Comparison of ENCODE assay signal across 24 cellular contexts in the genomic region with DNA sequence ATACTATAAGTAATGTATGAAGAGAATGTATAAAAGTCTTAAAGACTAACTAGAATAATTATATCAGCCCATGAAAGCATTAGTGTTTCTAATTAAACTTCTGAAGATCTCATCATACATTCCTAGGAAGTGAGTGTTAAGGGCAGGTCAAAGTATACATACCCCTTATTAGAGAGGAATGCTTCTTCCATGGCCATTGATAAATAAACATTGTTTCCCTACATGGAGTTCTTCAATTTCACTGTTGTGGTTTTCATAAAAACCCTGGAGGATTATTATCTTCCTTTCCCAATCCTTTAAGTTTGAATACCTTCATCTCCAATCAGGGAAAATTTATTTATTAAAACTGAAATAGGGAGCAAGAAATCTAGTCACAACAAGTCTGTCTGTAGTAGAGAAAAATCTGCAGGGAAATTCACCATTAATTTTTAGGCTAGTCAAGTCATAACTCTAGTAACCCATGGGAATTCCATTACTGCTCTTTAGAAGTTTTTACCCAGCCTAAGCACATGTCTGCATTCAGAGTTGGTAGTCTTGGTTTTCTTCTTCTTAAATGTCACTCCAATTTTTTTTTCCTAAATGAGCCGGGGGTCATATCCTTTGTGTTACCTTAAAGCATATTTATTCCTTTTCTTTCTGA.
DNase-seq lines count a peak whose midpoint lies in the region; ATAC-seq, FAIRE-seq and TF ChIP-seq lines count a peak whose summit lies in the region.
"Had no signal": no experiment of that assay in that cellular context is flagged by ENCODE, and none has a peak within 500 bp of the region (broad histone marks: within the 10 kb centered on the region; RNA-seq: fewer than 3 reads in every experiment).

No MANE protein-coding gene starts in this region.

- H3K4me3 ChIP-seq in endothelial cell of umbilical vein (replicated peaks in 1 of 3; ENCODE audit: insufficient read depth in 1 of 3, low read depth in 1 of 3, low read length in 3 of 3) (no peak overlapping the region), pancreas (no peak overlapping the region)
- H3K4me3 ChIP-seq: BLaER1 treated with 17β-estradiol and CSF1 and Interleukin-3, amounts not matched to agents 10 nM and 100 nM; colonic mucosa; gastrocnemius medialis; sigmoid colon; SK-N-MC had no signal

- no peaks in the 10 kb centered on the region for H4K20me1 ChIP-seq in endothelial cell of umbilical vein (replicated peaks; ENCODE audit: control insufficient read depth, extremely low read depth, insufficient read depth, low read length)
- H4K20me1 ChIP-seq: BLaER1 treated with 17β-estradiol and CSF1 and Interleukin-3, amounts not matched to agents 10 nM and 100 nM had no signal

- H3K9me3 ChIP-seq in endothelial cell of umbilical vein (replicated peaks; ENCODE audit: control insufficient read depth, insufficient read depth, low read length) (no peaks in the 10 kb centered on the region), pancreas (no peaks in the 10 kb centered on the region)
- H3K9me3 ChIP-seq: colonic mucosa, gastrocnemius medialis, neutrophil had no signal

- H3K36me3 ChIP-seq in endothelial cell of umbilical vein (ENCODE audit: control insufficient read depth in 2 of 2, extremely low read depth in 1 of 2, insufficient read depth in 2 of 2, low read length in 2 of 2) = no peaks in the 10 kb centered on the region
- H3K36me3 ChIP-seq in pancreas = no peaks in the 10 kb centered on the region
- H3K36me3 ChIP-seq: BLaER1 treated with 17β-estradiol and CSF1 and Interleukin-3, amounts not matched to agents 10 nM and 100 nM; colonic mucosa; gastrocnemius medialis; neutrophil; sigmoid colon had no signal

- TF ChIP-seq CTCF in endothelial cell of umbilical vein (IDR thresholded peaks at IDR 0.05; ENCODE audit: extremely low read depth in 1 of 2, insufficient read depth in 1 of 2, low read depth in 1 of 2, low read length in 2 of 2) (no peak), pancreas (IDR thresholded peaks at IDR 0.05) (no peak)

- peak overlapping the region; percentile 72 for H3K9ac ChIP-seq in endothelial cell of umbilical vein (replicated peaks; ENCODE audit: extremely low read depth, insufficient read depth, low read length)
- H3K9ac ChIP-seq: BLaER1 treated with 17β-estradiol and CSF1 and Interleukin-3, amounts not matched to agents 10 nM and 100 nM had no signal

- DNase-seq in EH (ENCODE audit: low read depth) (peak; percentile 96), RCC 7860 (ENCODE audit: low spot score) (peak; percentile 23), endothelial cell of umbilical vein (ENCODE audit: low read depth, low spot score) (peak; percentile 55), non-pigmented ciliary epithelial cell (ENCODE audit: low read depth) (peak; percentile 60), pancreas (no peak)
- no peak for DNase-seq in stimulated activated CD4-positive, alpha-beta T cell treated with anti-CD3 and anti-CD28 coated beads, Interleukin-15, amount 100 ng/mL, for 24 hours
- no peak for DNase-seq in activated T-helper 2 cell treated with anti-CD3 and anti-CD28 coated beads, Interferon-gamma antibody, Interleukin-2, Interleukin-4, amounts not matched to agents 10 μg/mL and 5 μg/mL and 100 μg/mL, durations not matched to agents 14 hours and 24 hours and 36 hours (ENCODE audit: low spot score)
- DNase-seq: activated CD4-positive, alpha-beta T cell treated with anti-CD3 and anti-CD28 coated beads, Interleukin-2, amount 50 U/mL, for 48 hours; activated T-cell treated with anti-CD3 and anti-CD28 coated beads, Interleukin-2, amount 50 U/mL, for 48 hours; colonic mucosa; DMS153; gastrocnemius medialis; H9; KG1; mesendoderm; NCI-H1417; NCI-H345; sigmoid colon; stimulated activated naive B cell treated with anti-CD40 and anti-IgM and Interleukin-4, amounts not matched to agents 10 μg/mL and 1 μg/mL and 100 μg/mL, for 72 hours; trophoblast cell had no signal

- H3K4me1 ChIP-seq in endothelial cell of umbilical vein (ENCODE audit: control insufficient read depth, extremely low read depth, insufficient read depth, low read length) = peaks cover 73% of the 10 kb centered on the region
- H3K4me1 ChIP-seq in pancreas = no peaks in the 10 kb centered on the region
- H3K4me1 ChIP-seq: colonic mucosa, gastrocnemius medialis, sigmoid colon had no signal

- ATAC-seq in pancreas = no peak
- no peak for ATAC-seq in HG02642 (IDR thresholded peaks at IDR 0.05; ENCODE audit: poor library complexity, unreplicated experiment)
- ATAC-seq: gastrocnemius medialis had no signal

- POLR2A ChIA-PET in endothelial cell of umbilical vein (lab: Charles Lee) = no interaction called here

- CTCF ChIA-PET in endothelial cell of umbilical vein (lab: Charles Lee) = interaction anchor here (1.4 to 1.6 kb wide), 2 partner anchors 78 to 299 kb away, joined by 5 to 8 read pairs; no protein-coding TSS in a partner anchor

- H3K27me3 ChIP-seq in endothelial cell of umbilical vein (ENCODE audit: control insufficient read depth in 2 of 2, insufficient read depth in 2 of 2, low read length in 2 of 2) = no peaks in the 10 kb centered on the region
- H3K27me3 ChIP-seq in pancreas = no peaks in the 10 kb centered on the region
- H3K27me3 ChIP-seq: BLaER1 treated with 17β-estradiol and CSF1 and Interleukin-3, amounts not matched to agents 10 nM and 100 nM; colonic mucosa; gastrocnemius medialis; neutrophil; sigmoid colon had no signal

- dilution Hi-C loops in endothelial cell of umbilical vein (cut with MboI; ENCODE audit: extremely low pct_ligation_motif_present, low sequenced_read_pairs) = no loop called here

- FAIRE-seq in RCC 7860 (lab: Jason Lieb, UNC) (peak; percentile 8), endothelial cell of umbilical vein (lab: Jason Lieb, UNC) (peak; percentile 53), pancreas (lab: Jason Lieb, UNC) (no peak)

- peaks cover 11% of the 10 kb centered on the region for H3K9me3 Mint-ChIP-seq in activated T-helper 2 cell treated with anti-CD3 and anti-CD28 coated beads, Interferon-gamma antibody, Interleukin-2, Interleukin-4, amounts not matched to agents 10 μg/mL and 5 μg/mL and 100 μg/mL, durations not matched to agents 14 hours and 24 hours and 36 hours

- H3K9me1 ChIP-seq in endothelial cell of umbilical vein (replicated peaks; ENCODE audit: control insufficient read depth, extremely low read depth, insufficient read depth, low read length) = no peaks in the 10 kb centered on the region

- no peak overlapping the region for H2AFZ ChIP-seq in endothelial cell of umbilical vein (ENCODE audit: low read depth, low read length)

- H3K27ac ChIP-seq in endothelial cell of umbilical vein (ENCODE audit: insufficient read depth, low read depth, low read length) (peak overlapping the region; percentile 88), pancreas (no peak overlapping the region)
- H3K27ac ChIP-seq: BLaER1 treated with 17β-estradiol and CSF1 and Interleukin-3, amounts not matched to agents 10 nM and 100 nM; colonic mucosa; gastrocnemius medialis; neutrophil; sigmoid colon; SK-N-MC had no signal

- H3K36me3 Mint-ChIP-seq in activated T-helper 2 cell treated with anti-CD3 and anti-CD28 coated beads, Interferon-gamma antibody, Interleukin-2, Interleukin-4, amounts not matched to agents 10 μg/mL and 5 μg/mL and 100 μg/mL, durations not matched to agents 14 hours and 24 hours and 36 hours (ENCODE audit: low read depth) = no peaks in the 10 kb centered on the region
- H3K36me3 Mint-ChIP-seq: stimulated activated naive B cell treated with anti-CD40 and anti-IgM and Interleukin-4, amounts not matched to agents 10 μg/mL and 1 μg/mL and 100 μg/mL, for 72 hours had no signal

- H3K4me3 Mint-ChIP-seq in activated T-helper 2 cell treated with anti-CD3 and anti-CD28 coated beads, Interferon-gamma antibody, Interleukin-2, Interleukin-4, amounts not matched to agents 10 μg/mL and 5 μg/mL and 100 μg/mL, durations not matched to agents 14 hours and 24 hours and 36 hours (ENCODE audit: low read depth) = no peak overlapping the region
- H3K4me3 Mint-ChIP-seq: H9; stimulated activated naive B cell treated with anti-CD40 and anti-IgM and Interleukin-4, amounts not matched to agents 10 μg/mL and 1 μg/mL and 100 μg/mL, for 72 hours had no signal

- TSS peak; percentile 10 for BruUV-seq in endothelial cell of umbilical vein (replicated peaks; lab: Mats Ljungman, UMichigan)

- H3K27ac Mint-ChIP-seq in activated T-helper 2 cell treated with anti-CD3 and anti-CD28 coated beads, Interferon-gamma antibody, Interleukin-2, Interleukin-4, amounts not matched to agents 10 μg/mL and 5 μg/mL and 100 μg/mL, durations not matched to agents 14 hours and 24 hours and 36 hours = no peak overlapping the region
- H3K27ac Mint-ChIP-seq: H9; stimulated activated naive B cell treated with anti-CD40 and anti-IgM and Interleukin-4, amounts not matched to agents 10 μg/mL and 1 μg/mL and 100 μg/mL, for 72 hours had no signal

- WGBS in pancreas, 2 donors = 86 to 89% methylated on average over 1 of the region's 1 CpG

- H3K27me3 Mint-ChIP-seq in activated T-helper 2 cell treated with anti-CD3 and anti-CD28 coated beads, Interferon-gamma antibody, Interleukin-2, Interleukin-4, amounts not matched to agents 10 μg/mL and 5 μg/mL and 100 μg/mL, durations not matched to agents 14 hours and 24 hours and 36 hours (ENCODE audit: low read depth) = peaks cover 49% of the 10 kb centered on the region
- H3K27me3 Mint-ChIP-seq: stimulated activated naive B cell treated with anti-CD40 and anti-IgM and Interleukin-4, amounts not matched to agents 10 μg/mL and 1 μg/mL and 100 μg/mL, for 72 hours had no signal

- TF ChIP-seq POLR2A in endothelial cell of umbilical vein (IDR thresholded peaks at IDR 0.05; ENCODE audit: low read depth, low read length) = peak; percentile 46

- H3K4me2 ChIP-seq in endothelial cell of umbilical vein (ENCODE audit: insufficient read depth, low read length) = peak overlapping the region; percentile 48
- H3K4me2 ChIP-seq: BLaER1 treated with 17β-estradiol and CSF1 and Interleukin-3, amounts not matched to agents 10 nM and 100 nM had no signal

- H3K4me1 Mint-ChIP-seq in activated T-helper 2 cell treated with anti-CD3 and anti-CD28 coated beads, Interferon-gamma antibody, Interleukin-2, Interleukin-4, amounts not matched to agents 10 μg/mL and 5 μg/mL and 100 μg/mL, durations not matched to agents 14 hours and 24 hours and 36 hours (ENCODE audit: low read depth) = peaks cover 25% of the 10 kb centered on the region

- intact Hi-C loops in endothelial cell of umbilical vein (cut with micrococcal nuclease) (loop anchor here (10.0 kb wide), 1 partner anchor 759 kb away; no protein-coding TSS in a partner anchor), pancreas (cut with DNase I) (no loop called here)
- intact Hi-C loops in activated T-helper 2 cell treated with anti-CD3 and anti-CD28 coated beads, Interferon-gamma antibody, Interleukin-2, Interleukin-4, amounts not matched to agents 10 μg/mL and 5 μg/mL and 100 μg/mL, durations not matched to agents 14 hours and 24 hours and 36 hours (cut with micrococcal nuclease) = no loop called here

- no peaks in the 10 kb centered on the region for H3K79me2 ChIP-seq in endothelial cell of umbilical vein (ENCODE audit: control insufficient read depth, insufficient read depth, low read length)

TF ChIP-seq in endothelial cell of umbilical vein, 7 proteins besides CTCF, POLR2A, EP300 and RAD21 (continues in another document):
- TF ChIP-seq MAX (IDR thresholded peaks at IDR 0.05; ENCODE audit: insufficient read depth, insufficient read length) = no peak

Comparison
In these comparisons a context has a peak if more than half of its experiments do, and no peak if none do; other contexts are left out.
1. DNase-seq: peak in EH (single experiment), RCC 7860 (single experiment), endothelial cell of umbilical vein (single experiment) and non-pigmented ciliary epithelial cell (single experiment); none in stimulated activated CD4-positive, alpha-beta T cell treated with anti-CD3 and anti-CD28 coated beads, Interleukin-15, amount 100 ng/mL, for 24 hours (single experiment), pancreas (0 of 6) and activated T-helper 2 cell treated with anti-CD3 and anti-CD28 coated beads, Interferon-gamma antibody, Interleukin-2, Interleukin-4, amounts not matched to agents 10 μg/mL and 5 μg/mL and 100 μg/mL, durations not matched to agents 14 hours and 24 hours and 36 hours (single experiment).